ENCODE assay signal across 8 cellular contexts in genomic region chr1:2502210-2502609, GRCh38. TPM values are rescaled to one million over a fixed set of nuclear protein-coding genes. Genes with fewer than 3 reads are reported as not detected.
"Had no signal": no experiment of that assay in that cellular context is flagged by ENCODE, and none has a peak within 500 bp of the region (broad histone marks: within the 10 kb centered on the region; RNA-seq: fewer than 3 reads in every experiment).

No MANE protein-coding gene starts in this region.

- DNase-seq: GM23248, GOT3, H9, HCEC 1CT, IMR-90, KG1 had no signal

- H3K9me3 Mint-ChIP-seq: H9 had no signal

- H2AFZ ChIP-seq: GM23248 had no signal

- H3K27ac Mint-ChIP-seq: H9 had no signal

- H3K4me1 Mint-ChIP-seq: H9 had no signal

- H3K9ac ChIP-seq: GM23248 had no signal

- H3K27ac ChIP-seq: GM23248 had no signal

- H3K4me3 ChIP-seq: GM23248, K562 had no signal

- H3K4me3 Mint-ChIP-seq: H9 had no signal

RNA-seq across cellular contexts. Expression of gene PLCH2, which starts 26.1 kb away (rescaled TPM):
- total RNA-seq: GM23248 had no signal
- polyA plus RNA-seq: GM23248, K562 had no signal

RNA-seq across cellular contexts. Expression of gene HES5, which starts 27.9 kb away (rescaled TPM):
- total RNA-seq: GM23248, H4, H9, IMR-90, K562 had no signal
- polyA plus RNA-seq: GM23248, IMR-90, K562 had no signal
